Comparison of ENCODE assay signal across 14 cellular contexts in the genomic region with DNA sequence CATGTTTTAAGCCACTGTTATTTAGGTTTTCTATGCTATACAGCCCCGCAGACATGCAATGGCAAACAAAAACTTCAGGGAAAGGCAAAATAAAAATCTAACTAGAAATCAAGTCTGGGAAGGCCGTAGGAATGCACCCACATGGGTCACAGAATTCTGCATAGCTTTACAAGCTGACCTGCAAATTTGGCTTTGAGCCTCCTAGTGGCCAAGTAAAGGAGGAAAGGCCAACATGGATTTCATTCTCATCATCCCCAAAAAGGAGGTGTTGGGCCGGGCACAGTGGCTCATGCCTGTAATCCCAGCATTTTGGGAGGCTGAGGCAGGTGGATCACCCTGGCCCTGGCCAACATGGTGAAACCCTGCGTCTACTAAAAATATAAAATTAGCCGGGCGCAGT.
DNase-seq lines count a peak whose midpoint lies in the region; ATAC-seq, FAIRE-seq and TF ChIP-seq lines count a peak whose summit lies in the region.
"Had no signal": no experiment of that assay in that cellular context is flagged by ENCODE, and none has a peak within 500 bp of the region (broad histone marks: within the 10 kb centered on the region; RNA-seq: fewer than 3 reads in every experiment).

No MANE protein-coding gene starts in this region.

- H3K36me3 Mint-ChIP-seq in neural crest cell (ENCODE audit: low read depth), result no peaks in the 10 kb centered on the region
- no peaks in the 10 kb centered on the region for H3K36me3 Mint-ChIP-seq in stimulated activated naive B cell treated with anti-CD40 and anti-IgM and Interleukin-4, amounts not matched to agents 10 μg/mL and 1 μg/mL and 100 μg/mL, for 72 hours

- no peak overlapping the region for H3K4me3 Mint-ChIP-seq in neural crest cell
- H3K4me3 Mint-ChIP-seq in stimulated activated naive B cell treated with anti-CD40 and anti-IgM and Interleukin-4, amounts not matched to agents 10 μg/mL and 1 μg/mL and 100 μg/mL, for 72 hours, result no peak overlapping the region
- H3K4me3 Mint-ChIP-seq: activated T-cell treated with anti-CD3 and anti-CD28 coated beads, Interleukin-2, amount 50 U/mL, for 24 hours had no signal

- peaks cover 10% of the 10 kb centered on the region for H3K4me1 Mint-ChIP-seq in neural crest cell
- H3K4me1 Mint-ChIP-seq in stimulated activated naive B cell treated with anti-CD40 and anti-IgM and Interleukin-4, amounts not matched to agents 10 μg/mL and 1 μg/mL and 100 μg/mL, for 72 hours, result no peaks in the 10 kb centered on the region

- no peak overlapping the region for H3K4me3 ChIP-seq in LNCaP clone FGC (ENCODE audit: low read depth, low read length)
- no peak overlapping the region for H3K4me3 ChIP-seq in bronchial epithelial cell (ENCODE audit: low read depth, low read length)
- H3K4me3 ChIP-seq: suprapubic skin had no signal

- POLR2A ChIA-PET in GM10248 (lab: Yijun Ruan, JAX), result no interaction called here

- no peaks in the 10 kb centered on the region for H3K9me3 Mint-ChIP-seq in neural crest cell
- H3K9me3 Mint-ChIP-seq in stimulated activated naive B cell treated with anti-CD40 and anti-IgM and Interleukin-4, amounts not matched to agents 10 μg/mL and 1 μg/mL and 100 μg/mL, for 72 hours, result no peaks in the 10 kb centered on the region
- H3K9me3 Mint-ChIP-seq: activated T-cell treated with anti-CD3 and anti-CD28 coated beads, Interleukin-2, amount 50 U/mL, for 24 hours had no signal

- TF ChIP-seq CTCF in GM10248 (IDR thresholded peaks at IDR 0.05; ENCODE audit: control extremely low read depth, extremely low read depth, low read depth, missing control alignments) (peak; percentile 7), LNCaP clone FGC (IDR thresholded peaks at IDR 0.05; ENCODE audit: control insufficient read depth, extremely low read depth, insufficient read depth) (peak; percentile 28), bronchial epithelial cell (IDR thresholded peaks at IDR 0.05; ENCODE audit: insufficient read depth, low read length, severe bottlenecking) (peak; percentile 30), neural crest cell (conservative IDR thresholded peaks at IDR 0.05) (peak; percentile 56)

- H3K36me3 ChIP-seq in bronchial epithelial cell (ENCODE audit: control insufficient read depth, insufficient read depth, low read length), result no peaks in the 10 kb centered on the region
- H3K36me3 ChIP-seq: suprapubic skin had no signal

- ATAC-seq in stimulated activated naive B cell treated with anti-CD40 and anti-IgM and Interleukin-4, amounts not matched to agents 10 μg/mL and 1 μg/mL and 100 μg/mL, for 72 hours (replicated peaks), result no peak

- FAIRE-seq in bronchial epithelial cell (lab: Jason Lieb, UNC), result no peak

- no peaks in the 10 kb centered on the region for H3K27me3 ChIP-seq in bronchial epithelial cell (ENCODE audit: control insufficient read depth, insufficient read depth, low read length)

- peaks cover 2% of the 10 kb centered on the region for H3K27me3 Mint-ChIP-seq in neural crest cell (ENCODE audit: low read depth)
- H3K27me3 Mint-ChIP-seq in stimulated activated naive B cell treated with anti-CD40 and anti-IgM and Interleukin-4, amounts not matched to agents 10 μg/mL and 1 μg/mL and 100 μg/mL, for 72 hours, result peaks cover 16 to 38% of the 10 kb centered on the region in 2 donors

- DNase-seq in GM10248 (ENCODE audit: extremely low spot score) (no peak), LNCaP clone FGC (ENCODE audit: low read depth) (no peak), bronchial epithelial cell (ENCODE audit: low read depth) (no peak), neural crest cell (ENCODE audit: low read depth, low spot score) (no peak), activated T-cell treated with anti-CD3 and anti-CD28 coated beads for 4 hours (no peak)
- DNase-seq in stimulated activated naive B cell treated with anti-CD40 and anti-IgM and Interleukin-4, amounts not matched to agents 10 μg/mL and 1 μg/mL and 100 μg/mL, for 72 hours, result no peak
- DNase-seq in stimulated activated CD4-positive, alpha-beta T cell treated with anti-CD3 and anti-CD28 coated beads, Interleukin-1b, Interleukin-23, amount 100 ng/mL, for 48 hours, result no peak
- no peak for DNase-seq in stimulated activated CD4-positive, alpha-beta T cell treated with anti-CD3 and anti-CD28 coated beads, Interleukin-15, amount 100 ng/mL, for 24 hours
- DNase-seq: activated T-cell treated with anti-CD3 and anti-CD28 coated beads, Interleukin-2, amount 50 U/mL, for 24 hours; DMS153; MV-4-11; NCI-H345; retina had no signal

- H3K27ac Mint-ChIP-seq in neural crest cell (ENCODE audit: unreplicated experiment), result no peak overlapping the region
- no peak overlapping the region for H3K27ac Mint-ChIP-seq in stimulated activated naive B cell treated with anti-CD40 and anti-IgM and Interleukin-4, amounts not matched to agents 10 μg/mL and 1 μg/mL and 100 μg/mL, for 72 hours
- H3K27ac Mint-ChIP-seq: activated T-cell treated with anti-CD3 and anti-CD28 coated beads, Interleukin-2, amount 50 U/mL, for 24 hours had no signal

- CTCF ChIA-PET in GM10248 (lab: Yijun Ruan, JAX), result interaction anchor here (1.1 to 2.8 kb wide), 4 partner anchors 15 to 178 kb away, joined by 3 to 8 read pairs (median 4); no protein-coding TSS in a partner anchor
